8 cellular contexts compared by ENCODE assay signal in genomic region chr18:76493213-76494107, GRCh38. TPM values are rescaled to one million over a fixed set of nuclear protein-coding genes. Genes with fewer than 3 reads are reported as not detected.
A peak's percentile ranks its signal among the peaks of the same experiment; 100 is the strongest.
DNase-seq lines count a peak whose midpoint lies in the region; ATAC-seq and TF ChIP-seq lines count a peak whose summit lies in the region.

No MANE protein-coding gene starts in this region.

- no peaks in the 10 kb centered on the region for H3K9me3 Mint-ChIP-seq in memory B cell

- intact Hi-C loops in thyroid gland (cut with DNase I), result no loop called here

- DNase-seq in ELR (ENCODE audit: low read depth) (peak; percentile 73), SK-N-SH (peak; percentile 33), memory B cell (ENCODE audit: low spot score in 2 of 2) (no peak), thyroid gland (peak in 1 of 2 donors; percentile 17), amniotic stem cell (lab: John Stamatoyannopoulos, UW) (no peak)

- H2AFZ ChIP-seq in SK-N-SH (ENCODE audit: low read depth), result peak overlapping the region; percentile 80

- H3K4me2 ChIP-seq in SK-N-SH, result peak overlapping the region; percentile 98

- CTCF ChIA-PET in SK-N-SH (lab: Yijun Ruan, JAX), result no interaction called here

- no peaks in the 10 kb centered on the region for H3K36me3 ChIP-seq in SK-N-SH (replicated peaks in 1 of 2; ENCODE audit: control insufficient read depth in 1 of 2, insufficient read depth in 2 of 2, low read length in 1 of 2)
- no peaks in the 10 kb centered on the region for H3K36me3 ChIP-seq in duodenal mucosa (ENCODE audit: control insufficient read depth in 1 of 2, insufficient read depth in 2 of 2, low read length in 2 of 2)
- H3K36me3 ChIP-seq in thyroid gland, result no peaks in the 10 kb centered on the region

- H3K36me3 Mint-ChIP-seq in memory B cell, result no peaks in the 10 kb centered on the region

- peaks cover 14% of the 10 kb centered on the region for H3K4me1 Mint-ChIP-seq in memory B cell

- WGBS in SK-N-SH (ENCODE audit: low lambda C conversion rate), result 2% methylated on average over 30 of the region's 30 CpGs
- 0% methylated on average over 30 of the region's 30 CpGs for WGBS in thyroid gland, 2 donors

- H3K27me3 Mint-ChIP-seq in memory B cell, result peaks cover 9% of the 10 kb centered on the region

- peak overlapping the region; percentile 62 to 81 for H3K4me3 ChIP-seq in SK-N-SH (ENCODE audit: low read depth in 2 of 2, low read length in 1 of 2)
- H3K4me3 ChIP-seq in duodenal mucosa (ENCODE audit: low read depth in 1 of 2, low read length in 2 of 2), result peak overlapping the region; percentile 81 to 84
- peak overlapping the region; percentile 65 to 93 (median 71) for H3K4me3 ChIP-seq in thyroid gland (replicated peaks in 1 of 3)

- peaks cover 12% of the 10 kb centered on the region for H3F3A ChIP-seq in SK-N-SH (replicated peaks; ENCODE audit: insufficient read depth)

- H3K4me3 Mint-ChIP-seq in memory B cell, result peak overlapping the region; percentile 82

- TF ChIP-seq POLR2A in thyroid gland (IDR thresholded peaks at IDR 0.05), result no peak

- H3K9me3 ChIP-seq in SK-N-SH (no peaks in the 10 kb centered on the region), duodenal mucosa (ENCODE audit: control insufficient read depth in 1 of 2, low read length in 2 of 2) (no peaks in the 10 kb centered on the region), thyroid gland (no peaks in the 10 kb centered on the region)

- POLR2A ChIA-PET in SK-N-SH (lab: Yijun Ruan, JAX), result interaction anchor here (0.5 kb wide), 1 partner anchor 176 kb away, joined by 3 read pairs; no protein-coding TSS in a partner anchor

- H3K79me2 ChIP-seq in SK-N-SH (ENCODE audit: insufficient read depth), result peaks cover 13% of the 10 kb centered on the region

- no peak for TF ChIP-seq CTCF in SK-N-SH (IDR thresholded peaks at IDR 0.05)
- TF ChIP-seq CTCF in thyroid gland (IDR thresholded peaks at IDR 0.05), result no peak

- H3K27me3 ChIP-seq in SK-N-SH (ENCODE audit: insufficient read depth) (no peaks in the 10 kb centered on the region; the same call in 1 of the 2 replicates), duodenal mucosa (ENCODE audit: control insufficient read depth in 1 of 2, insufficient read depth in 2 of 2, low read length in 2 of 2) (no peaks in the 10 kb centered on the region), thyroid gland (no peaks in the 10 kb centered on the region)

- peaks cover 6% of the 10 kb centered on the region; the same call in 1 of the 2 replicates for H4K20me1 ChIP-seq in SK-N-SH (ENCODE audit: insufficient read depth)

- TF ChIP-seq RAD21 in Ishikawa (IDR thresholded peaks at IDR 0.05; ENCODE audit: low read depth) (no peak), SK-N-SH (IDR thresholded peaks at IDR 0.05; ENCODE audit: low read length) (no peak)

- TF ChIP-seq EP300 in Ishikawa (IDR thresholded peaks at IDR 0.05; ENCODE audit: borderline replicate concordance) (no peak), SK-N-SH (IDR thresholded peaks at IDR 0.05; ENCODE audit: borderline replicate concordance in 1 of 2, low read depth in 1 of 2, low read length in 1 of 2) (no peak)

- ATAC-seq in GM21526 (IDR thresholded peaks at IDR 0.05; ENCODE audit: low FRiP score, unreplicated experiment) (peak; percentile 3), memory B cell (ENCODE audit: low read depth) (no peak)

- peak overlapping the region; percentile 84 for H3K27ac Mint-ChIP-seq in memory B cell

- peaks cover 6 to 14% of the 10 kb centered on the region in 2 experiments; a peak in 3 of 4 replicates for H3K4me1 ChIP-seq in SK-N-SH (ENCODE audit: control insufficient read depth in 1 of 2, insufficient read depth in 2 of 2, low read depth in 1 of 2, low read length in 1 of 2)
- peaks cover 14 to 20% of the 10 kb centered on the region in 2 donors for H3K4me1 ChIP-seq in duodenal mucosa (ENCODE audit: control insufficient read depth in 1 of 2, insufficient read depth in 2 of 2, low read length in 2 of 2)
- H3K4me1 ChIP-seq in thyroid gland, result peaks cover 13 to 16% of the 10 kb centered on the region in 2 donors

- H3K27ac ChIP-seq in SK-N-SH (ENCODE audit: low read depth in 2 of 2, low read length in 1 of 2), result peak overlapping the region; percentile 70 to 92
- H3K27ac ChIP-seq in duodenal mucosa (ENCODE audit: low read depth, low read length), result peak overlapping the region; percentile 82
- H3K27ac ChIP-seq in thyroid gland, result peak overlapping the region; percentile 85 to 92 (median 92)

- H3K9ac ChIP-seq in SK-N-SH, result peak overlapping the region; percentile 53
- peak overlapping the region; percentile 73 to 78 for H3K9ac ChIP-seq in duodenal mucosa (ENCODE audit: low read depth in 1 of 2, low read length in 2 of 2)

- no peaks in the 10 kb centered on the region for H3K9me2 ChIP-seq in SK-N-SH

TF ChIP-seq in Ishikawa, 13 proteins besides CTCF, POLR2A, EP300 and RAD21:
- no peak for TF ChIP-seq TEAD4 (IDR thresholded peaks at IDR 0.05)
- peak; percentile 64; the same call in 1 of the 2 replicates for TF ChIP-seq ZBTB7A (IDR thresholded peaks at IDR 0.05; ENCODE audit: low read depth)
TF ChIP-seq in Ishikawa: peak in this region for 1.

TF ChIP-seq in SK-N-SH, 30 proteins besides CTCF, POLR2A, EP300 and RAD21:
- peak; percentile 2; the same call in 1 of the 2 replicates for TF ChIP-seq GABPA (IDR thresholded peaks at IDR 0.05; ENCODE audit: low read depth)
- no peak for TF ChIP-seq GATA2 (CRISPR knock-in tag; IDR thresholded peaks at IDR 0.05)
- 0 out of 2 replicates have a peak, but pooled peaks have one; percentile 2 for TF ChIP-seq TAF1 (IDR thresholded peaks at IDR 0.05; ENCODE audit: borderline replicate concordance, low read depth, low read length)
- TF ChIP-seq TCF12 (IDR thresholded peaks at IDR 0.05), result peak; percentile 55

RNA-seq across cellular contexts. Expression of gene ZNF516, which starts 1.6 kb away (rescaled TPM):
- 3.4 and 4.4 TPM in 2 replicates for polyA plus RNA-seq in SK-N-SH (2012; rRNA removed)
- 2.8 and 2.9 TPM in 2 replicates for polyA plus RNA-seq in SK-N-SH (2012; cell fraction: cytosol; rRNA removed)
- polyA plus RNA-seq in SK-N-SH (2012; cell fraction: nucleus; rRNA removed), result 10.3 and 10.8 TPM in 2 replicates
- 10 to 100 TPM; 25.4 to 44.8 (median 28.6) TPM for total RNA-seq in thyroid gland

Comparison
In these comparisons a context has a peak if more than half of its experiments do, and no peak if none do; other contexts are left out.
1. DNase-seq: peak in ELR (single experiment) and SK-N-SH (single experiment); none in memory B cell (0 of 2) and amniotic stem cell (single experiment).
2. Peak in every context shown above with its lines, with median percentiles within 50 percentile points of each other: H3K27ac ChIP-seq and H3K4me3 ChIP-seq.